In the genomic region with DNA sequence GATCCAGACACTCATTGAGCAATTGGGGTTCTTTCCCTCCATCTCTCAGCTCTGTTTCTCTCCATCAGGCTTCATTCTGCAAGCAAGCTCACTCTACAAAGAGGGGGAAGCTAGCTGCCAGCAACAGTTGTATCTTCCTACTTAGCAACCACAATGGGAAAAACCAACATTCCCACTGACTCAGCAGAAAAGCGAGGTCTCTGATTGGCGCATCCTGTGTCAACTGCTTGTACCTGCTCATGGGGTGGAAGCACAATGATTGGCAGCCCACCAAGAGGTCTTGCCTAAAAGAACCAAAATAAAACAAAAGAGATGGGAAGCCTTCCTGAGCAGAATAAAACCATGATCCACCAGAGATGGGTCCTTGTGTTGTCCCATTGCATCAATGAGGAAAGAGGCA, we compare ENCODE assay signal across 21 cellular contexts. TPM values are rescaled to one million over a fixed set of nuclear protein-coding genes. Genes with fewer than 3 reads are reported as not detected.
DNase-seq lines count a peak whose midpoint lies in the region; ATAC-seq and TF ChIP-seq lines count a peak whose summit lies in the region.
"Had no signal": no experiment of that assay in that cellular context is flagged by ENCODE, and none has a peak within 500 bp of the region (broad histone marks: within the 10 kb centered on the region; RNA-seq: fewer than 3 reads in every experiment).

No MANE protein-coding gene starts in this region.

- H3K18ac ChIP-seq in IMR-90 (ENCODE audit: low read depth, low read length): no peak overlapping the region

- in situ Hi-C loops in IMR-90 (cut with MboI; ENCODE audit: low sequenced_read_pairs): no loop called here

- dilution Hi-C loops in IMR-90 (cut with HindIII; ENCODE audit: low sequenced_read_pairs, unreplicated experiment): no loop called here

- no peak overlapping the region for H4K5ac ChIP-seq in IMR-90 (ENCODE audit: low read depth, low read length)

- H3K4me1 ChIP-seq in IMR-90 (ENCODE audit: control insufficient read depth, insufficient read depth, low read length) (peaks cover 10% of the 10 kb centered on the region), A673 (ENCODE audit: insufficient read depth, low read length, poor library complexity, severe bottlenecking) (peaks cover 11% of the 10 kb centered on the region)

- H2AK9ac ChIP-seq in IMR-90 (replicated peaks; ENCODE audit: low read depth, low read length, poor library complexity): no peak overlapping the region

- intact Hi-C loops in IMR-90 (cut with micrococcal nuclease) (no loop called here), A673 (cut with micrococcal nuclease; ENCODE audit: unreplicated experiment) (no loop called here)

- POLR2A ChIA-PET in IMR-90 (lab: Charles Lee; ENCODE audit: unreplicated experiment): no interaction called here
- POLR2A ChIA-PET in A673 (lab: Charles Lee; ENCODE audit: low non-redundant PET): no interaction called here

- DNase-seq in ELF-1 (ENCODE audit: low read depth, low spot score) (peak; percentile 76), IMR-90 (peak; percentile 24), astrocyte of the hippocampus (ENCODE audit: low read depth, low spot score) (peak; percentile 40), iPS DF 19.7 (ENCODE audit: low read depth, low spot score) (peak; percentile 28), NCI-H1930 (lab: John Stamatoyannopoulos, UW) (no peak), NCI-H1105 (lab: John Stamatoyannopoulos, UW) (no peak), A673 (ENCODE audit: low spot score) (no peak)
- no peak for DNase-seq in activated CD8-positive, alpha-beta memory T cell treated with anti-CD3 and anti-CD28 coated beads, Interleukin-2, amount 50 U/mL, for 48 hours
- DNase-seq: activated CD4-positive, alpha-beta T cell treated with anti-CD3 and anti-CD28 coated beads, Interleukin-2, amount 10 ng/mL, durations not matched to agents 24 days and 14 days; activated gamma-delta T cell; adrenal gland; effector CD4-positive, alpha-beta T cell; esophagus squamous epithelium; heart left ventricle; naive thymus-derived CD4-positive, alpha-beta T cell; NCI-H187; NCI-H446; stimulated activated naive B cell treated with anti-CD40 and anti-IgM and Interleukin-4, amounts not matched to agents 10 μg/mL and 1 μg/mL and 100 μg/mL, for 72 hours had no signal

- BruUV-seq in IMR-90 (replicated peaks; lab: Mats Ljungman, UMichigan) (no TSS peak), A673 (replicated peaks; lab: Mats Ljungman, UMichigan) (no TSS peak)

- H3K9me1 ChIP-seq in IMR-90 (ENCODE audit: insufficient read depth, low read length): no peaks in the 10 kb centered on the region

- H3K4ac ChIP-seq in IMR-90 (ENCODE audit: low read depth, low read length): no peak overlapping the region

- H3K56ac ChIP-seq in IMR-90 (ENCODE audit: extremely low read depth, insufficient read depth, low read length): no peak overlapping the region

- H2BK5ac ChIP-seq in IMR-90 (ENCODE audit: low read depth, low read length, poor library complexity, severe bottlenecking): no peak overlapping the region

- H2AFZ ChIP-seq in IMR-90 (replicated peaks; ENCODE audit: low read length, poor library complexity): no peak overlapping the region

- H4K91ac ChIP-seq in IMR-90 (ENCODE audit: insufficient read depth, low read depth, low read length): no peak overlapping the region

- no peak overlapping the region for H4K8ac ChIP-seq in IMR-90 (ENCODE audit: low read depth in 2 of 2, low read length in 2 of 2)

- H3K23ac ChIP-seq in IMR-90 (ENCODE audit: low read depth, low read length): no peak overlapping the region

- H3K36me3 ChIP-seq in IMR-90 (ENCODE audit: control insufficient read depth, insufficient read depth, low read length) (no peaks in the 10 kb centered on the region), A673 (ENCODE audit: insufficient read depth, low read length, poor library complexity, severe bottlenecking) (no peaks in the 10 kb centered on the region)
- H3K36me3 ChIP-seq: adrenal gland, esophagus squamous epithelium, heart left ventricle, thoracic aorta had no signal

- TF ChIP-seq CTCF in IMR-90 (conservative IDR thresholded peaks at IDR 0.05; ENCODE audit: low read depth, low read length) (no peak), A673 (conservative IDR thresholded peaks at IDR 0.05; ENCODE audit: low read depth, low read length) (no peak)

- H3K79me1 ChIP-seq in IMR-90 (ENCODE audit: low read depth in 1 of 2, low read length in 2 of 2): no peaks in the 10 kb centered on the region

- 100% methylated on average over 1 of the region's 2 CpGs; no CpG with 5 or more reads in 1 of the 2 experiments for WGBS in IMR-90 (ENCODE audit: extremely low coverage in 2 of 2, insufficient read length in 1 of 2), 2 experiments

- no peak overlapping the region for H3K4me3 ChIP-seq in IMR-90 (ENCODE audit: insufficient read depth, low read depth, low read length)
- H3K4me3 ChIP-seq in A673 (ENCODE audit: low read depth, low read length, poor library complexity, severe bottlenecking): no peak overlapping the region
- H3K4me3 ChIP-seq: adrenal gland, esophagus squamous epithelium, heart left ventricle, thoracic aorta had no signal

- no peak overlapping the region for H3K4me2 ChIP-seq in IMR-90 (ENCODE audit: low read depth, low read length)

- H4K20me1 ChIP-seq in IMR-90 (ENCODE audit: insufficient read depth, low read length): no peaks in the 10 kb centered on the region

- CTCF ChIA-PET in IMR-90 (lab: Yijun Ruan, JAX) (interaction anchor here (1.1 kb wide), 1 partner anchor 10 kb away, joined by 5 read pairs; no protein-coding TSS in a partner anchor), A673 (lab: Charles Lee) (no interaction called here)

- H3K27me3 ChIP-seq in IMR-90 (ENCODE audit: control insufficient read depth, insufficient read depth, low read length) (peaks cover 2% of the 10 kb centered on the region; the same call in 1 of the 2 replicates), A673 (replicated peaks; ENCODE audit: insufficient read depth, low read depth, low read length, poor library complexity) (no peaks in the 10 kb centered on the region)
- H3K27me3 ChIP-seq: adrenal gland had no signal

- H3K14ac ChIP-seq in IMR-90 (replicated peaks; ENCODE audit: low read depth, low read length): no peak overlapping the region

- 0 out of 2 replicates have a peak, but pooled peaks cover 2% of the 10 kb centered on the region for H3K9me3 ChIP-seq in IMR-90 (ENCODE audit: control insufficient read depth, insufficient read depth, low read length)
- no peaks in the 10 kb centered on the region for H3K9me3 ChIP-seq in A673 (ENCODE audit: low read depth, low read length, poor library complexity, severe bottlenecking)
- H3K9me3 ChIP-seq: adrenal gland, thoracic aorta had no signal

- H2AK5ac ChIP-seq in IMR-90 (ENCODE audit: low read depth, low read length): no peak overlapping the region

- H2BK120ac ChIP-seq in IMR-90 (ENCODE audit: low read depth, low read length): no peak overlapping the region

- TF ChIP-seq RAD21 in IMR-90 (IDR thresholded peaks at IDR 0.05; ENCODE audit: low read length): no peak

- TF ChIP-seq POLR2A in IMR-90 (IDR thresholded peaks at IDR 0.05; ENCODE audit: low read depth, low read length): no peak

- ATAC-seq in IMR-90 (ENCODE audit: low read depth): no peak
- ATAC-seq: heart left ventricle; naive thymus-derived CD4-positive, alpha-beta T cell; sciatic nerve; stimulated activated naive B cell treated with anti-CD40 and anti-IgM and Interleukin-4, amounts not matched to agents 10 μg/mL and 1 μg/mL and 100 μg/mL, for 72 hours had no signal

- no peak overlapping the region for H2BK15ac ChIP-seq in IMR-90 (ENCODE audit: low read depth, low read length)

- no peak overlapping the region for H3K27ac ChIP-seq in IMR-90 (ENCODE audit: insufficient read depth, low read length)
- H3K27ac ChIP-seq in A673 (ENCODE audit: low read depth, low read length, poor library complexity, severe bottlenecking): no peak overlapping the region
- H3K27ac ChIP-seq: adrenal gland, esophagus squamous epithelium, heart left ventricle, thoracic aorta had no signal

- no peak overlapping the region for H3K9ac ChIP-seq in IMR-90 (ENCODE audit: low read depth, low read length)

- H2BK20ac ChIP-seq in IMR-90 (ENCODE audit: low read depth, low read length): no peak overlapping the region

TF ChIP-seq in IMR-90, 13 proteins besides CTCF, POLR2A, EP300 and RAD21 (continues in another document):
- TF ChIP-seq MAFK (IDR thresholded peaks at IDR 0.05; ENCODE audit: low read depth, low read length): peak; percentile 89
- TF ChIP-seq, protein P1, sequence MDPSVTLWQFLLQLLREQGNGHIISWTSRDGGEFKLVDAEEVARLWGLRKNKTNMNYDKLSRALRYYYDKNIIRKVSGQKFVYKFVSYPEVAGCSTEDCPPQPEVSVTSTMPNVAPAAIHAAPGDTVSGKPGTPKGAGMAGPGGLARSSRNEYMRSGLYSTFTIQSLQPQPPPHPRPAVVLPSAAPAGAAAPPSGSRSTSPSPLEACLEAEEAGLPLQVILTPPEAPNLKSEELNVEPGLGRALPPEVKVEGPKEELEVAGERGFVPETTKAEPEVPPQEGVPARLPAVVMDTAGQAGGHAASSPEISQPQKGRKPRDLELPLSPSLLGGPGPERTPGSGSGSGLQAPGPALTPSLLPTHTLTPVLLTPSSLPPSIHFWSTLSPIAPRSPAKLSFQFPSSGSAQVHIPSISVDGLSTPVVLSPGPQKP (IDR thresholded peaks at IDR 0.05; ENCODE audit: borderline replicate concordance, low read depth, low read length): no peak
- TF ChIP-seq RCOR1 (IDR thresholded peaks at IDR 0.05; ENCODE audit: insufficient replicate concordance, low read length): no peak
- TF ChIP-seq NFE2L2 (IDR thresholded peaks at IDR 0.05; ENCODE audit: low read depth, low read length): peak; percentile 49; the same call in 1 of the 2 replicates
- no peak for TF ChIP-seq MAZ (IDR thresholded peaks at IDR 0.05; ENCODE audit: borderline replicate concordance, low read depth, low read length)
- TF ChIP-seq CHD1 (IDR thresholded peaks at IDR 0.05; ENCODE audit: low read depth, low read length): no peak
- no peak for TF ChIP-seq SMC3 (IDR thresholded peaks at IDR 0.05; ENCODE audit: low read depth, low read length)
- TF ChIP-seq BHLHE40 (IDR thresholded peaks at IDR 0.05; ENCODE audit: low read depth, low read length): no peak

RNA-seq across cellular contexts. Expression of a gene that starts 4.0 kb away (rescaled TPM):
- total RNA-seq in IMR-90 (2012; rRNA removed) (0.90 and 1.4 TPM in 2 replicates), A673 (2021) (not detected in 2 replicates)
- 9.4 and 10.7 TPM in 2 replicates for polyA plus RNA-seq in IMR-90 (2012; rRNA removed)
- polyA plus RNA-seq in IMR-90 (2012; cell fraction: cytosol; rRNA removed): 12.4 and 12.6 TPM in 2 replicates
- polyA plus RNA-seq in IMR-90 (2012; cell fraction: nucleus; rRNA removed; ENCODE audit: low replicate concordance): 2.0 and 2.5 TPM in 2 replicates
- total RNA-seq: activated CD4-positive, alpha-beta T cell treated with anti-CD3 and anti-CD28 coated beads, Interleukin-2, amount 10 ng/mL, durations not matched to agents 24 days and 14 days; osteocyte had no signal
- polyA plus RNA-seq: naive thymus-derived CD4-positive, alpha-beta T cell had no signal

RNA-seq across cellular contexts. Expression of a gene that starts 32.5 kb away (rescaled TPM):
- not detected in 2 replicates for total RNA-seq in IMR-90 (2012; rRNA removed)
- 0.05 and 0.09 TPM in 2 replicates for polyA plus RNA-seq in IMR-90 (2012; rRNA removed)
- 0.06 and 0.11 TPM in 2 replicates for polyA plus RNA-seq in IMR-90 (2012; cell fraction: cytosol; rRNA removed)
- 0.02 and 0.08 TPM in 2 replicates for polyA plus RNA-seq in IMR-90 (2012; cell fraction: nucleus; rRNA removed; ENCODE audit: low replicate concordance)
- not detected in 2 replicates for total RNA-seq in A673 (2021)
- total RNA-seq: activated CD4-positive, alpha-beta T cell treated with anti-CD3 and anti-CD28 coated beads, Interleukin-2, amount 10 ng/mL, durations not matched to agents 24 days and 14 days; naive thymus-derived CD4-positive, alpha-beta T cell had no signal
- polyA plus RNA-seq: naive thymus-derived CD4-positive, alpha-beta T cell had no signal

RNA-seq across cellular contexts. Expression of a gene that starts 48.4 kb away (rescaled TPM):
- total RNA-seq in IMR-90 (2012; rRNA removed) (52.9 and 55.3 TPM in 2 replicates), A673 (2021) (7.2 and 13.3 TPM in 2 replicates)
- 55.2 and 57.8 TPM in 2 replicates for polyA plus RNA-seq in IMR-90 (2012; rRNA removed)
- 44.7 and 69.0 TPM in 2 replicates for polyA plus RNA-seq in IMR-90 (2012; cell fraction: cytosol; rRNA removed)
- 39.0 and 41.1 TPM in 2 replicates for polyA plus RNA-seq in IMR-90 (2012; cell fraction: nucleus; rRNA removed; ENCODE audit: low replicate concordance)

Comparison
In these comparisons a context has a peak if more than half of its experiments do, and no peak if none do; other contexts are left out.
1. DNase-seq: peak in ELF-1 (single experiment), IMR-90 (single experiment), astrocyte of the hippocampus (single experiment) and iPS DF 19.7 (single experiment); none in NCI-H1930 (0 of 2), NCI-H1105 (single experiment), activated CD8-positive, alpha-beta memory T cell treated with anti-CD3 and anti-CD28 coated beads, Interleukin-2, amount 50 U/mL, for 48 hours (single experiment) and A673 (single experiment).